Comparison of ENCODE assay signal across 14 cellular contexts in the genomic region with DNA sequence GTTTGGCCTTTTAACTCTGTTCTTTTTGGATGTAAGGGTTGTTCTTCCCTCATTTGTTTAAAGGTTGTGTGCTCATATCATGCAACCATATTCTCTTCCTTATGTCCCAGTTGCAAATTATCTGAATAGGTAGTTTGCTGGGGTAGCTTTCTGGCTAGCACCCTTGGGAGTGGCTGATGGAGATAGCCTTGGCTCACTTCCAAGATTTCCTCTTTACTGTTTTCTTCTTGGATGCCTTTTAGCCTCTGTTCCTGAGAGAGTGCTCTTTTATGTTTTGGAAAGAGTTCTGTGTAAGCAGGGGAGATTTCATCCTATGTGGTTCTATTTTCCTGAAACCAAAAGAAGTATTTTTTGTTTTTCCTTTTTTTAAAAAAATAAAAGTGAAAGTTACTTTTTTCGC. TPM values are rescaled to one million over a fixed set of nuclear protein-coding genes. Genes with fewer than 3 reads are reported as not detected.
DNase-seq lines count a peak whose midpoint lies in the region; TF ChIP-seq lines count a peak whose summit lies in the region.
"Had no signal": no experiment of that assay in that cellular context is flagged by ENCODE, and none has a peak within 500 bp of the region (broad histone marks: within the 10 kb centered on the region; RNA-seq: fewer than 3 reads in every experiment).

No MANE protein-coding gene starts in this region.

- TF ChIP-seq CTCF in smooth muscle cell (IDR thresholded peaks at IDR 0.05; ENCODE audit: borderline replicate concordance, insufficient read depth, poor library complexity, severe bottlenecking): no peak

- DNase-seq in NCI-H2227 (lab: John Stamatoyannopoulos, UW; ENCODE audit: unreplicated experiment): peak; percentile 7
- no peak for DNase-seq in NCI-H2227 treated with DMSO at 0.1 percent for 48 hours (lab: John Stamatoyannopoulos, UW)
- DNase-seq in NCI-H128 (lab: John Stamatoyannopoulos, UW; ENCODE audit: unreplicated experiment): peak; percentile 44
- peak; percentile 34 for DNase-seq in brain pericyte (ENCODE audit: low read depth, low spot score)
- peak; percentile 27 for DNase-seq in myocyte (ENCODE audit: low read depth)
- DNase-seq in NCI-H2029 (lab: John Stamatoyannopoulos, UW): no peak
- no peak for DNase-seq in trophoblast cell
- DNase-seq in smooth muscle cell (lab: John Stamatoyannopoulos, UW; ENCODE audit: unreplicated experiment): no peak
- DNase-seq: activated CD8-positive, alpha-beta memory T cell treated with anti-CD3 and anti-CD28 coated beads, Interleukin-2, amount 50 U/mL, for 4 hours; IMR-90; NCI-H510A treated with DMSO at 0.1 percent for 48 hours; pancreas; SHP77 treated with DMSO at 0.1 percent for 48 hours; stimulated activated CD4-positive, alpha-beta T cell treated with anti-CD3 and anti-CD28 coated beads, Interleukin-1b, Interleukin-23, amount 100 ng/mL, for 48 hours had no signal

- WGBS in trophoblast cell (ENCODE audit: extremely low coverage, insufficient coverage, insufficient read length): no CpG with 5 or more reads among the region's 1 CpG
- 100% methylated on average over 1 of the region's 1 CpG for WGBS in smooth muscle cell (ENCODE audit: low lambda C conversion rate)

- H3K4ac ChIP-seq in trophoblast cell (ENCODE audit: low read depth, low read length): no peak overlapping the region

- no peak overlapping the region for H3K18ac ChIP-seq in trophoblast cell (ENCODE audit: low read length)

- H2AK5ac ChIP-seq in trophoblast cell (ENCODE audit: low read length): no peak overlapping the region

- H2BK120ac ChIP-seq in trophoblast cell (ENCODE audit: insufficient read depth, low read length, poor library complexity): no peak overlapping the region

- H3K4me3 ChIP-seq in trophoblast cell (ENCODE audit: low read depth, low read length): no peak overlapping the region
- H3K4me3 ChIP-seq in smooth muscle cell: no peak overlapping the region
- H3K4me3 ChIP-seq: pancreas had no signal

- no peak overlapping the region for H4K12ac ChIP-seq in trophoblast cell (ENCODE audit: low read depth, low read length)

- no peak overlapping the region for H2BK12ac ChIP-seq in trophoblast cell (ENCODE audit: low read length)

- no peak overlapping the region for H3K14ac ChIP-seq in trophoblast cell (ENCODE audit: low read length)

- no peak overlapping the region for H3K4me2 ChIP-seq in trophoblast cell (ENCODE audit: low read length)
- no peak overlapping the region for H3K4me2 ChIP-seq in smooth muscle cell

- H4K91ac ChIP-seq in trophoblast cell (ENCODE audit: low read depth, low read length): no peak overlapping the region

- H2AFZ ChIP-seq in trophoblast cell (ENCODE audit: insufficient read depth, low read length, poor library complexity): no peak overlapping the region
- H2AFZ ChIP-seq in smooth muscle cell (ENCODE audit: low read depth): no peak overlapping the region

- H3K79me2 ChIP-seq in trophoblast cell (ENCODE audit: control insufficient read depth, insufficient read depth, low read length, poor library complexity): peaks cover 1% of the 10 kb centered on the region
- peaks cover 77% of the 10 kb centered on the region for H3K79me2 ChIP-seq in smooth muscle cell (ENCODE audit: low read depth)

- no peak overlapping the region for H2BK5ac ChIP-seq in trophoblast cell (ENCODE audit: low read depth, low read length, poor library complexity)

- H3K4me1 ChIP-seq in trophoblast cell (ENCODE audit: control insufficient read depth in 1 of 2, insufficient read depth in 2 of 2, low read length in 2 of 2): no peaks in the 10 kb centered on the region
- no peaks in the 10 kb centered on the region for H3K4me1 ChIP-seq in smooth muscle cell (ENCODE audit: low read depth)

- H3K9me3 ChIP-seq in trophoblast cell (ENCODE audit: insufficient read depth, low read depth, low read length) (no peaks in the 10 kb centered on the region), smooth muscle cell (replicated peaks; ENCODE audit: low read depth) (no peaks in the 10 kb centered on the region)
- H3K9me3 ChIP-seq: pancreas had no signal

- H4K20me1 ChIP-seq in smooth muscle cell (ENCODE audit: low read depth): peaks cover 74% of the 10 kb centered on the region

- H3K36me3 ChIP-seq in trophoblast cell (ENCODE audit: control insufficient read depth in 1 of 2, insufficient read depth in 2 of 2, low read length in 2 of 2): peaks cover 13% of the 10 kb centered on the region in 2 experiments
- H3K36me3 ChIP-seq in smooth muscle cell (ENCODE audit: low read depth): peaks cover 16% of the 10 kb centered on the region

- H3K9ac ChIP-seq in trophoblast cell (ENCODE audit: low read length) (no peak overlapping the region), smooth muscle cell (ENCODE audit: low read depth) (no peak overlapping the region)

- H3K23ac ChIP-seq in trophoblast cell (ENCODE audit: low read length): no peak overlapping the region

- no peaks in the 10 kb centered on the region for H3F3A ChIP-seq in smooth muscle cell (ENCODE audit: low read depth)

- H4K8ac ChIP-seq in trophoblast cell (ENCODE audit: low read depth, low read length): no peak overlapping the region

- H3K27me3 ChIP-seq in trophoblast cell (ENCODE audit: insufficient read depth, low read length) (no peaks in the 10 kb centered on the region), smooth muscle cell (ENCODE audit: low read depth) (no peaks in the 10 kb centered on the region)
- H3K27me3 ChIP-seq: pancreas had no signal

- H3K27ac ChIP-seq in trophoblast cell (ENCODE audit: low read depth, low read length) (no peak overlapping the region), smooth muscle cell (ENCODE audit: low read depth) (no peak overlapping the region)
- H3K27ac ChIP-seq: pancreas had no signal

- no peaks in the 10 kb centered on the region for H3K79me1 ChIP-seq in trophoblast cell (ENCODE audit: low read length)

RNA-seq across cellular contexts. Expression of a gene that starts 25.4 kb away (rescaled TPM):
- 22.8 and 23.8 TPM in 2 replicates for total RNA-seq in myocyte
- polyA plus RNA-seq in myocyte (2012): 44.0 TPM
- polyA plus RNA-seq in trophoblast cell (2013): 51.7 and 54.8 TPM in 2 replicates
- total RNA-seq in smooth muscle cell: 36.5 and 38.5 TPM in 2 replicates
- polyA plus RNA-seq in smooth muscle cell: 49.0 and 56.8 TPM in 2 replicates

Comparison
In these comparisons a context has a peak if more than half of its experiments do, and no peak if none do; other contexts are left out.
1. DNase-seq: peak in NCI-H2227 (single experiment), NCI-H128 (single experiment), brain pericyte (single experiment) and myocyte (single experiment); none in NCI-H2227 treated with DMSO at 0.1 percent for 48 hours (single experiment), NCI-H2029 (single experiment), trophoblast cell (0 of 2) and smooth muscle cell (single experiment).